Comparison of ENCODE assay signal across 28 cellular contexts in the genomic region with DNA sequence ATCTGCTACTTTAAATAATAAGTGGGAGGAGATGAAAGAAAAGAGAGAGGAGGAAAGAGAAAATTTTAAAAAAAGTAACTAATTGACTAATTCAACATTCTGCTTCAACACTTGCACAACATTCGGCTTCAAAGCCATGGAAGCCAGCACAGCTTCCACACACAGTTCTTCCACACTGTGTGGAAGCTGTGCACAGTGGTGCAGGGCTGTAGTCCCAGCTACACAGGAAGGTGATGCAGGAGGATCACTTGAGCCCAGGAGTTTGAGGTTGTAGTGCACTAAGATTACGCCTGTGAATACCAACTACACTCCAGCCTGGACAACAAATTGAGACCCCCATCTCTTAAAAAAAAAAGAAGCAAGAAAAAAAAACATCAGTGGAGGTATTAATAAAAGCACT.
"Had no signal": no experiment of that assay in that cellular context is flagged by ENCODE, and none has a peak within 500 bp of the region (broad histone marks: within the 10 kb centered on the region; RNA-seq: fewer than 3 reads in every experiment).

No MANE protein-coding gene starts in this region.

- H3K36me3 ChIP-seq: pancreas, prostate gland, uterus had no signal

- H3K4me3 ChIP-seq: left lung, lower lobe of right lung, neural progenitor cell, pancreas, prostate gland, skin epidermis, suprapubic skin, thoracic aorta, tibial artery, uterus had no signal

- DNase-seq: hypothalamus; immature natural killer cell; kidney; left colon; left lung; lower lobe of right lung; mammary epithelial cell; mesenchymal stem cell; naive thymus-derived CD8-positive, alpha-beta T cell; nephron progenitor cell; pancreas; retina; right cardiac atrium; stimulated activated CD4-positive, alpha-beta T cell treated with anti-CD3 and anti-CD28 coated beads, Interleukin-12 subunit alpha, Interleukin-12 subunit beta, amount 100 ng/mL, for 4 hours; stimulated activated CD4-positive, alpha-beta T cell treated with anti-CD3 and anti-CD28 coated beads, Interleukin-15, amount 100 ng/mL, for 24 hours; stimulated activated CD4-positive, alpha-beta T cell treated with anti-CD3 and anti-CD28 coated beads, Interleukin-2, amount 100 ng/mL, for 24 hours; stimulated activated CD4-positive, alpha-beta T cell treated with anti-CD3 and anti-CD28 coated beads, Interleukin-4, amount 100 ng/mL, for 1 hour; stimulated activated naive CD4-positive, alpha-beta T cell; tibial artery; uterus had no signal

- H3K4me3 Mint-ChIP-seq: immature natural killer cell; naive thymus-derived CD8-positive, alpha-beta T cell; nephron progenitor cell; neural progenitor cell; stimulated activated naive CD8-positive, alpha-beta T cell treated with anti-CD3 and anti-CD28 coated beads, Interleukin-15, Interleukin-2, amounts not matched to agents 100 ng/mL and 50 ng/mL, for 24 hours; type B pancreatic cell had no signal

- ATAC-seq: left colon; left lung; lower lobe of right lung; naive thymus-derived CD8-positive, alpha-beta T cell; pancreas; right cardiac atrium; sciatic nerve had no signal

- H3K27ac Mint-ChIP-seq: nephron progenitor cell; neural progenitor cell; stimulated activated naive CD8-positive, alpha-beta T cell treated with anti-CD3 and anti-CD28 coated beads, Interleukin-15, Interleukin-2, amounts not matched to agents 100 ng/mL and 50 ng/mL, for 24 hours; type B pancreatic cell had no signal

- H3K9me3 Mint-ChIP-seq: immature natural killer cell; naive thymus-derived CD8-positive, alpha-beta T cell; nephron progenitor cell; neural progenitor cell; stimulated activated naive CD8-positive, alpha-beta T cell treated with anti-CD3 and anti-CD28 coated beads, Interleukin-15, Interleukin-2, amounts not matched to agents 100 ng/mL and 50 ng/mL, for 24 hours; type B pancreatic cell had no signal

- H3K27me3 Mint-ChIP-seq: naive thymus-derived CD8-positive, alpha-beta T cell; stimulated activated naive CD8-positive, alpha-beta T cell treated with anti-CD3 and anti-CD28 coated beads, Interleukin-15, Interleukin-2, amounts not matched to agents 100 ng/mL and 50 ng/mL, for 24 hours; type B pancreatic cell had no signal

- H3K4me1 ChIP-seq: left lung, lower lobe of right lung, neural progenitor cell, prostate gland, suprapubic skin, tibial artery, uterus had no signal

- H3K27me3 ChIP-seq: left lung, neural progenitor cell, pancreas, suprapubic skin, tibial artery, uterus had no signal

- H3K9me3 ChIP-seq: left lung, lower lobe of right lung, pancreas, prostate gland, suprapubic skin, thoracic aorta, tibial artery, uterus had no signal

- H3K27ac ChIP-seq: left lung, lower lobe of right lung, neural progenitor cell, pancreas, prostate gland, skin epidermis, suprapubic skin, thoracic aorta, tibial artery, uterus had no signal

- H3K4me1 Mint-ChIP-seq: immature natural killer cell, nephron progenitor cell, neural progenitor cell had no signal
